In the genomic region with DNA sequence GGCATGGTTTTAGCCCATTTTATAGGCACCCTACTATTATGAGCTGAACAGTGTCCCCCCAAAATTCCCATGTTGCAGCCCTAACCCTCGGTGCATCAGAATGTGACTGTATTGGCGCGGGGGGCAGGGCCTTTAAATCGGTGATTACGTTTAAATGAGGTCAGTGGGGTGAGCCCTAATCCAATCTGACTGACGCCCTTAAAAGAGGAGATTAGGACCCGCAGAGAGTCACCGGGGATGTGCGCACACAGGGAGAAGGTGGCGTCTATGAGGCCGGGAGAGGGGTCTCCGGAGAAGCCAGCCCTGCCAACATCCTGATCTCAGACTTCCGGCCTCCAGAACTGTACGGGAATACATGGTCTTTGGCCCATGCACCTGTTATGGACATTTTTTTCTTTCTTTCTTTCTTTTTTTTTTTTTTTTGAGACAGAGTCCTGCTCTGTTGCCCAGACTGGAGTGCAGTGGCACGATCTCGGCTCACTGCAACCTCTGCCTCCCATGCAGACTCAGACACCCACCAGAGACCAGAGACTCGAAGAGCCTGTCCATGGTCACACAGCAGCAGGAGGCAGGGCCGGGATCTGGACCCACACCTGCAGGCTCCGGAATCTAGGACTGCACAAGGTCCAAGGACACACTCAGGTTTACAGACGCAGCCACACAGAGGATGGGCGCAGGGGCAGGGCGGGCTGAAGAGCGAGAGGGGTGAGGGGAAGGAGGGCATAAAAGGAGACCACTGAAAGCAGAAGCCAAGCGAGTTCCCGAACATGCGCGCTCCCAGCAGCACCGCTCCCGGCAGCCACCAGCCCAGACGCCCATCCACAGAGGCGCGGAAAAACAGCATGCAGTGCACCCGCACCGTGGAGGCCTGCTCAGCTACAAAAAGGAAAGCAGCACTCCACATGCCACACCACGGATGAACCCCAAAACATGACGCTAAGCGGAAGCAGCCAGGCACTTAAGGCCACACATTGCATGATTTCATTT, we compare ENCODE assay signal across 23 cellular contexts. TPM values are rescaled to one million over a fixed set of nuclear protein-coding genes. Genes with fewer than 3 reads are reported as not detected.
DNase-seq lines count a peak whose midpoint lies in the region; ATAC-seq, FAIRE-seq and TF ChIP-seq lines count a peak whose summit lies in the region.
"Had no signal": no experiment of that assay in that cellular context is flagged by ENCODE, and none has a peak within 500 bp of the region (broad histone marks: within the 10 kb centered on the region; RNA-seq: fewer than 3 reads in every experiment).

No MANE protein-coding gene starts in this region.

- no peak overlapping the region for H3K4me3 Mint-ChIP-seq in immature natural killer cell
- H3K4me3 Mint-ChIP-seq in H9 = no peak overlapping the region

- ATAC-seq in HepG2 = no peak
- ATAC-seq in right lobe of liver = no peak

- H3K4ac ChIP-seq in neuronal stem cell (ENCODE audit: low read length) = no peak overlapping the region
- H3K4ac ChIP-seq in H9 (ENCODE audit: low read depth, low read length) = no peak overlapping the region

- peak overlapping the region; percentile 91 for H3K18ac ChIP-seq in neuronal stem cell (ENCODE audit: low read length)
- H3K18ac ChIP-seq in H9 (ENCODE audit: insufficient read length, low read depth, low read length) = no peak overlapping the region

- H4K91ac ChIP-seq in neuronal stem cell (ENCODE audit: low read depth, low read length, poor library complexity) (no peak overlapping the region), H9 (ENCODE audit: insufficient read length, low read depth, low read length) (no peak overlapping the region)

- H3T11ph ChIP-seq in H9 (ENCODE audit: low read length) = no peak overlapping the region

- H2BK5ac ChIP-seq in neuronal stem cell (ENCODE audit: low read length) (no peak overlapping the region), H9 (ENCODE audit: insufficient read length, low read length) (no peak overlapping the region)

- peaks cover 6% of the 10 kb centered on the region for H3K23me2 ChIP-seq in H9 (ENCODE audit: insufficient read length, low read depth, low read length, poor library complexity, severe bottlenecking)

- no peak overlapping the region for H2AFZ ChIP-seq in HepG2 (ENCODE audit: low read length)
- no peak overlapping the region for H2AFZ ChIP-seq in neuronal stem cell (ENCODE audit: low read length)
- no peak overlapping the region for H2AFZ ChIP-seq in H9 (ENCODE audit: low read length)

- H2AK5ac ChIP-seq in neuronal stem cell (ENCODE audit: low read depth, low read length) (peak overlapping the region; percentile 97), H9 (ENCODE audit: insufficient read length, low read length) (no peak overlapping the region)

- H3K9ac ChIP-seq in HepG2 (ENCODE audit: insufficient read depth, low read depth, low read length) = no peak overlapping the region
- H3K9ac ChIP-seq in neuronal stem cell (ENCODE audit: low read depth, low read length, poor library complexity) = no peak overlapping the region
- H3K9ac ChIP-seq in H9 (ENCODE audit: extremely low read depth, insufficient read length, low read length) = no peak overlapping the region

- H3K79me1 ChIP-seq in neuronal stem cell (ENCODE audit: low read depth, low read length) (peaks cover 3% of the 10 kb centered on the region), H9 (ENCODE audit: insufficient read depth, low read depth, low read length, poor library complexity, severe bottlenecking) (peaks cover 3% of the 10 kb centered on the region)

- POLR2A ChIA-PET in HepG2 (lab: Yijun Ruan, JAX) = no interaction called here

- TF ChIP-seq POLR2A in HepG2 (IDR thresholded peaks at IDR 0.05; ENCODE audit: insufficient read depth in 1 of 2, low read depth in 2 of 2, low read length in 2 of 2) = no peak
- TF ChIP-seq POLR2A in right lobe of liver (IDR thresholded peaks at IDR 0.05) = no peak

- H3K9me3 ChIP-seq in HepG2 (ENCODE audit: low read length) = no peaks in the 10 kb centered on the region
- no peaks in the 10 kb centered on the region for H3K9me3 ChIP-seq in right lobe of liver
- H3K9me3 ChIP-seq in neuronal stem cell (replicated peaks in 1 of 2; ENCODE audit: control insufficient read depth in 2 of 2, insufficient read depth in 1 of 2, low read depth in 1 of 2, low read length in 2 of 2) = peaks cover 0 to 2% of the 10 kb centered on the region in 2 donors
- no peaks in the 10 kb centered on the region for H3K9me3 ChIP-seq in H9 (ENCODE audit: control insufficient read depth, low read depth, low read length)
- H3K9me3 ChIP-seq: SJSA1 had no signal

- DNase-seq in HepG2 (ENCODE audit: low spot score) (no peak), right lobe of liver (no peak), caudate nucleus (lab: John Stamatoyannopoulos, UW) (no peak), neuronal stem cell (ENCODE audit: low spot score) (no peak), immature natural killer cell (no peak), H9 (no peak), NCI-H2196 (lab: John Stamatoyannopoulos, UW; ENCODE audit: unreplicated experiment) (no peak)
- no peak for DNase-seq in stimulated activated CD8-positive, alpha-beta memory T cell treated with anti-CD3 and anti-CD28 coated beads, Interleukin-4, amount 100 ng/mL, for 48 hours
- DNase-seq: 8988T, ACHN, DMS153, GOT3, Karpas-422, NCI-H1092, NCI-H1436, NCI-H187, NCI-H2081 treated with DMSO at 0.1 percent for 48 hours, NCI-H446 treated with DMSO at 0.1 percent for 48 hours, NCI-H526, Right ventricle myocardium superior, RPMI8226 had no signal

- CTCF ChIA-PET in HepG2 (lab: Yijun Ruan, JAX; ENCODE audit: low intra/inter-chr PET ratio, low total read pairs) = no interaction called here

- H3K36me3 ChIP-seq in HepG2 (replicated peaks in 1 of 2; ENCODE audit: control insufficient read depth in 1 of 2, insufficient read depth in 2 of 2, low read length in 2 of 2) (peaks cover 4 to 48% of the 10 kb centered on the region in 2 experiments; a peak in 4 of 5 replicates), right lobe of liver (peaks cover 0 to 4% (median 0%) of the 10 kb centered on the region in 4 donors), neuronal stem cell (replicated peaks in 1 of 2; ENCODE audit: control insufficient read depth in 2 of 2, insufficient read depth in 2 of 2, low read length in 2 of 2) (peaks cover 0 to 1% of the 10 kb centered on the region in 2 donors)
- H3K36me3 ChIP-seq: SJSA1 had no signal

- H4K5ac ChIP-seq in H9 (ENCODE audit: insufficient read length, low read depth, low read length) = no peak overlapping the region

- H3K36me3 Mint-ChIP-seq in immature natural killer cell (no peaks in the 10 kb centered on the region), H9 (ENCODE audit: insufficient read depth in 1 of 3, low read depth in 3 of 3) (peaks cover 3 to 9% (median 3%) of the 10 kb centered on the region in 3 experiments; a peak in 4 of 7 replicates)

- H3K27me3 ChIP-seq in HepG2 (ENCODE audit: control insufficient read depth in 1 of 2, insufficient read depth in 2 of 2, low read length in 2 of 2) = no peaks in the 10 kb centered on the region
- H3K27me3 ChIP-seq in right lobe of liver = no peaks in the 10 kb centered on the region
- H3K27me3 ChIP-seq in neuronal stem cell (ENCODE audit: control insufficient read depth in 3 of 3, insufficient read depth in 3 of 3, low read depth in 1 of 3, low read length in 3 of 3) = no peaks in the 10 kb centered on the region
- no peaks in the 10 kb centered on the region for H3K27me3 ChIP-seq in H9 (ENCODE audit: insufficient read depth, low read length)
- H3K27me3 ChIP-seq: SJSA1 had no signal

- H4K20me1 ChIP-seq in HepG2 (ENCODE audit: insufficient read depth, low read length) (no peaks in the 10 kb centered on the region), H9 (ENCODE audit: control insufficient read depth, insufficient read depth, insufficient read length) (peaks cover 3% of the 10 kb centered on the region)

- H3K4me3 ChIP-seq in HepG2 (replicated peaks in 1 of 3; ENCODE audit: insufficient read depth in 1 of 3, low read depth in 2 of 3, low read length in 3 of 3) (no peak overlapping the region), right lobe of liver (no peak overlapping the region), neuronal stem cell (ENCODE audit: low read length in 2 of 2) (no peak overlapping the region)
- H3K4me3 ChIP-seq: SJSA1 had no signal

- in situ Hi-C loops in HepG2 (cut with HindIII; ENCODE audit: extremely low pct_ligation_motif_present, low pct_unique_long_range_greater_than_20kb) = no loop called here

- peaks cover 77% of the 10 kb centered on the region for H3K79me2 ChIP-seq in HepG2 (ENCODE audit: insufficient read depth, low read length)
- H3K79me2 ChIP-seq in H9 (ENCODE audit: insufficient read depth, low read length) = no peaks in the 10 kb centered on the region

- H3K4me1 Mint-ChIP-seq in immature natural killer cell = no peaks in the 10 kb centered on the region
- H3K4me1 Mint-ChIP-seq in H9 = peaks cover 14 to 20% of the 10 kb centered on the region in 2 experiments

- no peaks in the 10 kb centered on the region for H3K9me3 Mint-ChIP-seq in immature natural killer cell
- H3K9me3 Mint-ChIP-seq in H9 = no peaks in the 10 kb centered on the region; a peak in 1 of 5 replicates

- TF ChIP-seq RAD21 in HepG2 (CRISPR knock-in tag; IDR thresholded peaks at IDR 0.05) = no peak

- intact Hi-C loops in HepG2 (cut with micrococcal nuclease; ENCODE audit: unreplicated experiment) (no loop called here), right lobe of liver (cut with DNase I) (no loop called here)

- H3K27ac Mint-ChIP-seq in immature natural killer cell = peak overlapping the region in 1 of 6 donors; percentile 28
- H3K27ac Mint-ChIP-seq in H9 = peak overlapping the region in 1 of 3 experiments; percentile 84; a peak in 1 of 7 replicates

- H3K4me2 ChIP-seq in HepG2 (ENCODE audit: low read depth, low read length) (no peak overlapping the region), neuronal stem cell (ENCODE audit: insufficient read depth, low read length, poor library complexity, severe bottlenecking) (peak overlapping the region; percentile 25), H9 (ENCODE audit: insufficient read depth, insufficient read length, low read length) (no peak overlapping the region)

- H3K4me1 ChIP-seq in HepG2 (ENCODE audit: insufficient read depth, low read length) (peaks cover 91% of the 10 kb centered on the region), right lobe of liver (peaks cover 0 to 47% (median 20%) of the 10 kb centered on the region in 4 donors), neuronal stem cell (ENCODE audit: control insufficient read depth in 2 of 2, insufficient read depth in 1 of 2, low read depth in 1 of 2, low read length in 2 of 2) (peaks cover 5 to 26% of the 10 kb centered on the region in 2 donors), H9 (ENCODE audit: insufficient read depth, low read length) (no peaks in the 10 kb centered on the region)
- H3K4me1 ChIP-seq: SJSA1 had no signal

- WGBS in HepG2 (ENCODE audit: low lambda C conversion rate) = 90% methylated on average over 37 of the region's 37 CpGs
- WGBS in right lobe of liver (ENCODE audit: insufficient coverage, low coverage, low lambda C conversion rate, missing lambda C conversion rate) = 78% methylated on average over 22 of the region's 37 CpGs
- WGBS in neuronal stem cell (ENCODE audit: extremely low coverage in 2 of 2, insufficient read length in 2 of 2, insufficient replicate concordance in 1 of 2), 2 donors = no CpG with 5 or more reads among the region's 37 CpGs
- WGBS in H9 (ENCODE audit: extremely low coverage, insufficient read length, low lambda C conversion rate) = no CpG with 5 or more reads among the region's 37 CpGs

- H4K8ac ChIP-seq in neuronal stem cell (ENCODE audit: low read depth, low read length) (no peak overlapping the region), H9 (replicated peaks; ENCODE audit: insufficient read length, low read depth, low read length) (no peak overlapping the region)

- TF ChIP-seq EP300 in HepG2 (IDR thresholded peaks at IDR 0.05; ENCODE audit: low read depth in 2 of 2, low read length in 2 of 2) = no peak
- TF ChIP-seq EP300 in HepG2 (CRISPR knock-in tag; IDR thresholded peaks at IDR 0.05; ENCODE audit: borderline replicate concordance) = no peak

- no peak overlapping the region for H3K27ac ChIP-seq in HepG2 (ENCODE audit: extremely low read length, insufficient read depth, low read length)
- no peak overlapping the region for H3K27ac ChIP-seq in right lobe of liver
- H3K27ac ChIP-seq in caudate nucleus (ENCODE audit: low read depth, low read length) = peak overlapping the region; percentile 16
- no peak overlapping the region for H3K27ac ChIP-seq in neuronal stem cell (replicated peaks; ENCODE audit: low read length)
- no peak overlapping the region for H3K27ac ChIP-seq in H9 (ENCODE audit: insufficient read length, low read depth, low read length)
- H3K27ac ChIP-seq: SJSA1 had no signal

- H2BK20ac ChIP-seq in H9 (ENCODE audit: low read depth, low read length, poor library complexity, severe bottlenecking) = no peak overlapping the region

- peaks cover 0 to 6% (median 2%) of the 10 kb centered on the region in 3 donors for H3K27me3 Mint-ChIP-seq in immature natural killer cell (ENCODE audit: low read depth in 3 of 3)
- H3K27me3 Mint-ChIP-seq in H9 (ENCODE audit: low read depth) = no peaks in the 10 kb centered on the region; the same call in 1 of the 2 replicates

- peak overlapping the region; percentile 3 for H3K23ac ChIP-seq in neuronal stem cell (ENCODE audit: low read depth, low read length, poor library complexity)
- H3K23ac ChIP-seq in H9 (ENCODE audit: insufficient read length, low read depth, low read length) = no peak overlapping the region

- H2BK12ac ChIP-seq in neuronal stem cell (ENCODE audit: low read length) (peak overlapping the region; percentile 7), H9 (ENCODE audit: insufficient read length, low read depth, low read length) (no peak overlapping the region)

- no peak overlapping the region for H3K56ac ChIP-seq in H9 (ENCODE audit: insufficient read length, low read depth, low read length)

- H2BK120ac ChIP-seq in neuronal stem cell (ENCODE audit: low read depth, low read length) = no peak overlapping the region
- H2BK120ac ChIP-seq in H9 (ENCODE audit: low read depth, low read length, poor library complexity, severe bottlenecking) = no peak overlapping the region

- TF ChIP-seq CTCF in HepG2 (CRISPR knock-in tag; IDR thresholded peaks at IDR 0.05) (no peak), right lobe of liver (IDR thresholded peaks at IDR 0.05) (no peak), H9 (conservative IDR thresholded peaks at IDR 0.05) (no peak)

- H3K14ac ChIP-seq in neuronal stem cell (ENCODE audit: low read length) = no peak overlapping the region
- no peak overlapping the region; the same call in 1 of the 2 replicates for H3K14ac ChIP-seq in H9 (ENCODE audit: insufficient read depth, low read length)

- no peak for FAIRE-seq in HepG2 (lab: Jason Lieb, UNC)
- FAIRE-seq: GM18507 had no signal

- BruUV-seq in HepG2 (replicated peaks; lab: Mats Ljungman, UMichigan) = no TSS peak

- H2BK15ac ChIP-seq in neuronal stem cell (ENCODE audit: low read length) (no peak overlapping the region), H9 (ENCODE audit: low read depth, low read length) (no peak overlapping the region)

RNA-seq across cellular contexts. Expression of a gene that starts 19.0 kb away (rescaled TPM):
- total RNA-seq in HepG2 (2016; rRNA removed; fragmentation: Illumina TruSeq; extraction: Trizol) = 33.2 and 63.4 TPM in 2 replicates
- total RNA-seq in HepG2 (2016; cell fraction: cytosol; rRNA removed; fragmentation: Illumina TruSeq; extraction: Trizol; ENCODE audit: low read depth) = 10.1 and 11.6 TPM in 2 replicates
- total RNA-seq in HepG2 (2016; cell fraction: insoluble cytoplasmic fraction; rRNA removed; fragmentation: Illumina TruSeq; extraction: Trizol) = 24.7 and 65.3 TPM in 2 replicates
- total RNA-seq in HepG2 (2016; cell fraction: membrane; rRNA removed; fragmentation: Illumina TruSeq; extraction: Trizol) = 32.7 and 33.2 TPM in 2 replicates
- 82.8 and 99.0 TPM in 2 replicates for total RNA-seq in HepG2 (2016; cell fraction: nucleus; rRNA removed; fragmentation: Illumina TruSeq; extraction: Trizol)
- 160 and 189 TPM in 2 replicates for polyA plus RNA-seq in HepG2 (2011; rRNA removed)
- 208 and 213 TPM in 2 replicates for polyA plus RNA-seq in HepG2 (2011; cell fraction: cytosol; rRNA removed)
- polyA plus RNA-seq in HepG2 (2011; cell fraction: nucleus; rRNA removed) = 869 and 1,053 TPM in 2 replicates
- 214 and 253 TPM in 2 replicates for polyA plus RNA-seq in HepG2 (2012)
- 18.1 and 20.1 TPM in 2 replicates for polyA plus RNA-seq in HepG2 (2016; cell fraction: cytosol; fragmentation: Illumina TruSeq; extraction: Trizol; ENCODE audit: low read depth)
- 42.8 and 60.7 TPM in 2 replicates for polyA plus RNA-seq in HepG2 (2016; cell fraction: insoluble cytoplasmic fraction; fragmentation: Illumina TruSeq; extraction: Trizol; ENCODE audit: low read depth)
- polyA plus RNA-seq in HepG2 (2016; cell fraction: membrane; fragmentation: Illumina TruSeq; extraction: Trizol; ENCODE audit: low read depth) = 42.2 and 44.0 TPM in 2 replicates
- polyA plus RNA-seq in HepG2 (2016; cell fraction: nucleus; fragmentation: Illumina TruSeq; extraction: Trizol; ENCODE audit: insufficient read depth, low read depth) = 235 and 236 TPM in 2 replicates
- polyA minus RNA-seq in HepG2 (2011; rRNA and poly(A)+ RNA removed; ENCODE audit: low replicate concordance) = 104 and 367 TPM in 2 replicates
- 143 and 183 TPM in 2 replicates for polyA minus RNA-seq in HepG2 (2011; cell fraction: cytosol; rRNA and poly(A)+ RNA removed)
- polyA minus RNA-seq in HepG2 (2011; cell fraction: nucleus; rRNA and poly(A)+ RNA removed) = 104 and 119 TPM in 2 replicates
- 100 to 1,000 TPM; 128 to 359 (median 214) TPM for total RNA-seq in right lobe of liver
- 15.5 TPM for polyA plus RNA-seq in neuronal stem cell (2013, experiment 1 of 2)
- polyA plus RNA-seq in neuronal stem cell (2013, experiment 2 of 2) = 15.7 TPM
- polyA plus RNA-seq in immature natural killer cell = 10 to 100 TPM in 1 of 3 donors, 1 to 10 TPM in 2; 1.3 to 10.5 (median 2.4) TPM
- total RNA-seq in H9 (2021) = 31.3 and 31.7 TPM in 2 replicates
